30 cellular contexts compared by ENCODE assay signal in genomic region chr10:29244978-29245377, GRCh38. TPM values are rescaled to one million over a fixed set of nuclear protein-coding genes. Genes with fewer than 3 reads are reported as not detected.
"Had no signal": no experiment of that assay in that cellular context is flagged by ENCODE, and none has a peak within 500 bp of the region (broad histone marks: within the 10 kb centered on the region; RNA-seq: fewer than 3 reads in every experiment).

No MANE protein-coding gene starts in this region.

- DNase-seq: cerebellar nuclear complex; effector memory CD4-positive, alpha-beta T cell; erythroblast; esophagus squamous epithelium; glutamatergic neuron; heart right ventricle; left cardiac atrium; left lung; naive B cell; ovary; psoas muscle; sigmoid colon; spleen; stimulated activated CD4-positive, alpha-beta T cell treated with anti-CD3 and anti-CD28 coated beads, Interleukin-4, amount 100 ng/mL, for 4 hours; stimulated activated naive CD8-positive, alpha-beta T cell treated with anti-CD3 and anti-CD28 coated beads, Interleukin-15, Interleukin-2, amounts not matched to agents 100 U/mL and 50 U/mL, for 24 hours; transverse colon had no signal

- H3K27me3 Mint-ChIP-seq: stimulated activated memory B cell treated with anti-CD40 and anti-IgM and Interleukin-4, amounts not matched to agents 10 μg/mL and 1 μg/mL and 100 μg/mL, for 72 hours had no signal

- H3K4me2 ChIP-seq: neural progenitor cell had no signal

- H3K27me3 ChIP-seq: left lung, neural progenitor cell, ovary, sigmoid colon, transverse colon, vagina had no signal

- H3K9me3 ChIP-seq: esophagus squamous epithelium, heart right ventricle, left lung, ovary, psoas muscle, sigmoid colon, spleen, transverse colon, vagina had no signal

- H3K4me1 ChIP-seq: esophagus squamous epithelium, heart right ventricle, left lung, neural progenitor cell, psoas muscle, sigmoid colon, spleen, transverse colon, vagina had no signal

- H3K9me3 Mint-ChIP-seq: natural killer cell treated with Interleukin-12 subunit alpha and Interleukin-12 subunit beta and Interleukin-15 and Interleukin-18, amount 100 ng/mL, for 72 hours had no signal

- H2AFZ ChIP-seq: neural progenitor cell had no signal

- H3K9ac ChIP-seq: neural progenitor cell had no signal

- H3K4me3 ChIP-seq: esophagus squamous epithelium, heart right ventricle, left lung, neural progenitor cell, ovary, psoas muscle, sigmoid colon, spleen, transverse colon, vagina had no signal

- H3K4me3 Mint-ChIP-seq: naive B cell; natural killer cell treated with Interleukin-12 subunit alpha and Interleukin-12 subunit beta and Interleukin-15 and Interleukin-18, amount 100 ng/mL, for 72 hours; neural progenitor cell; stimulated activated memory B cell treated with anti-CD40 and anti-IgM and Interleukin-4, amounts not matched to agents 10 μg/mL and 1 μg/mL and 100 μg/mL, for 72 hours had no signal

- H3K36me3 Mint-ChIP-seq: natural killer cell treated with Interleukin-12 subunit alpha and Interleukin-12 subunit beta and Interleukin-15 and Interleukin-18, amount 100 ng/mL, for 72 hours; neural progenitor cell; stimulated activated memory B cell treated with anti-CD40 and anti-IgM and Interleukin-4, amounts not matched to agents 10 μg/mL and 1 μg/mL and 100 μg/mL, for 72 hours had no signal

- H3K4me1 Mint-ChIP-seq: naive B cell; stimulated activated memory B cell treated with anti-CD40 and anti-IgM and Interleukin-4, amounts not matched to agents 10 μg/mL and 1 μg/mL and 100 μg/mL, for 72 hours had no signal

- H3K36me3 ChIP-seq: esophagus squamous epithelium, heart right ventricle, left lung, neural progenitor cell, ovary, sigmoid colon, spleen, transverse colon, vagina had no signal

- ATAC-seq: heart right ventricle; left cardiac atrium; left lung; natural killer cell treated with Interleukin-12 subunit alpha and Interleukin-12 subunit beta and Interleukin-15 and Interleukin-18, amount 100 ng/mL, for 72 hours; psoas muscle; stimulated activated memory B cell treated with anti-CD40 and anti-IgM and Interleukin-4, amounts not matched to agents 10 μg/mL and 1 μg/mL and 100 μg/mL, for 72 hours; stimulated activated naive CD8-positive, alpha-beta T cell treated with anti-CD3 and anti-CD28 coated beads, Interleukin-15, Interleukin-2, amounts not matched to agents 100 U/mL and 50 U/mL, for 24 hours had no signal

- H3K27ac ChIP-seq: esophagus squamous epithelium, heart right ventricle, left lung, neural progenitor cell, ovary, psoas muscle, sigmoid colon, spleen, transverse colon, vagina had no signal

- H3K27ac Mint-ChIP-seq: natural killer cell treated with Interleukin-12 subunit alpha and Interleukin-12 subunit beta and Interleukin-15 and Interleukin-18, amount 100 ng/mL, for 72 hours; neural progenitor cell; stimulated activated memory B cell treated with anti-CD40 and anti-IgM and Interleukin-4, amounts not matched to agents 10 μg/mL and 1 μg/mL and 100 μg/mL, for 72 hours had no signal

RNA-seq across cellular contexts. Expression of gene LYZL1, which starts 43.9 kb away (rescaled TPM):
- total RNA-seq: esophagus squamous epithelium; heart right ventricle; kidney epithelial cell; left cardiac atrium; left lung; lower leg skin; lung microvascular endothelial cell; mesenteric fat pad; mononuclear cell; natural killer cell treated with Interleukin-12 subunit alpha and Interleukin-12 subunit beta and Interleukin-15 and Interleukin-18, amount 100 ng/mL, for 72 hours; ovary; psoas muscle; renal cortical epithelial cell; right cardiac atrium; sigmoid colon; skeletal muscle tissue; spleen; transverse colon; ureter; vagina had no signal
- polyA plus RNA-seq: heart right ventricle, ovary, psoas muscle, right cardiac atrium, sigmoid colon, spleen, thymus had no signal
